ENCODE assay signal across 1 cellular context in the genomic region with DNA sequence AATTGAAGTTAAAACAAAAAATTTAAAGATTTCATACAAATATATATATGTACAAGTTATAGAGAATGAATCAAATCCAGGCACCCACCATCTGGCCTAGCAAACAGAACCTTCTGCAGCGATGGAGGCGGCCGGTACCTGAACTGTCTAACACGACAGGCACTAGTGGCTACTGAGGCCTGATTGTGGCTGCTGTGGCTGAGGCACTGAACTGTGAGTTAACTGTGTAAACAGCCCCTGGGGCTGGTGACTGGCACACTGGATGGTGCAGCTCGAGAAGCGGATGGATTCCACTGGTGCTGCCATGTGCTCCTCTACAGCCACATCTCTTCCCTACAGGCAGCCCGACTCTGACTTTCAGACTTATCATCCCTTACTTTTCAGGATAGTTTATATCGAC.
TF ChIP-seq lines count a peak whose summit lies in the region.

No MANE protein-coding gene starts in this region.

TF ChIP-seq in HCT116, 20 proteins besides CTCF, POLR2A, EP300 and RAD21 (continued from another document):
- TF ChIP-seq, protein P1, sequence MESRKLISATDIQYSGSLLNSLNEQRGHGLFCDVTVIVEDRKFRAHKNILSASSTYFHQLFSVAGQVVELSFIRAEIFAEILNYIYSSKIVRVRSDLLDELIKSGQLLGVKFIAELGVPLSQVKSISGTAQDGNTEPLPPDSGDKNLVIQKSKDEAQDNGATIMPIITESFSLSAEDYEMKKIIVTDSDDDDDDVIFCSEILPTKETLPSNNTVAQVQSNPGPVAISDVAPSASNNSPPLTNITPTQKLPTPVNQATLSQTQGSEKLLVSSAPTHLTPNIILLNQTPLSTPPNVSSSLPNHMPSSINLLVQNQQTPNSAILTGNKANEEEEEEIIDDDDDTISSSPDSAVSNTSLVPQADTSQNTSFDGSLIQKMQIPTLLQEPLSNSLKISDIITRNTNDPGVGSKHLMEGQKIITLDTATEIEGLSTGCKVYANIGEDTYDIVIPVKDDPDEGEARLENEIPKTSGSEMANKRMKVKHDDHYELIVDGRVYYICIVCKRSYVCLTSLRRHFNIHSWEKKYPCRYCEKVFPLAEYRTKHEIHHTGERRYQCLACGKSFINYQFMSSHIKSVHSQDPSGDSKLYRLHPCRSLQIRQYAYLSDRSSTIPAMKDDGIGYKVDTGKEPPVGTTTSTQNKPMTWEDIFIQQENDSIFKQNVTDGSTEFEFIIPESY (IDR thresholded peaks at IDR 0.05; ENCODE audit: extremely low read depth, insufficient replicate concordance, low read length), result no peak
- TF ChIP-seq SIN3A (IDR thresholded peaks at IDR 0.05; ENCODE audit: low read depth) (no peak), JUND (IDR thresholded peaks at IDR 0.05) (no peak), TCF7L2 (IDR thresholded peaks at IDR 0.05; ENCODE audit: borderline replicate concordance, extremely low read depth, insufficient read depth, insufficient read length) (no peak)
- TF ChIP-seq, protein P2, sequence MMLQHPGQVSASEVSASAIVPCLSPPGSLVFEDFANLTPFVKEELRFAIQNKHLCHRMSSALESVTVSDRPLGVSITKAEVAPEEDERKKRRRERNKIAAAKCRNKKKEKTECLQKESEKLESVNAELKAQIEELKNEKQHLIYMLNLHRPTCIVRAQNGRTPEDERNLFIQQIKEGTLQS (IDR thresholded peaks at IDR 0.05), result no peak
- TF ChIP-seq, protein P3, sequence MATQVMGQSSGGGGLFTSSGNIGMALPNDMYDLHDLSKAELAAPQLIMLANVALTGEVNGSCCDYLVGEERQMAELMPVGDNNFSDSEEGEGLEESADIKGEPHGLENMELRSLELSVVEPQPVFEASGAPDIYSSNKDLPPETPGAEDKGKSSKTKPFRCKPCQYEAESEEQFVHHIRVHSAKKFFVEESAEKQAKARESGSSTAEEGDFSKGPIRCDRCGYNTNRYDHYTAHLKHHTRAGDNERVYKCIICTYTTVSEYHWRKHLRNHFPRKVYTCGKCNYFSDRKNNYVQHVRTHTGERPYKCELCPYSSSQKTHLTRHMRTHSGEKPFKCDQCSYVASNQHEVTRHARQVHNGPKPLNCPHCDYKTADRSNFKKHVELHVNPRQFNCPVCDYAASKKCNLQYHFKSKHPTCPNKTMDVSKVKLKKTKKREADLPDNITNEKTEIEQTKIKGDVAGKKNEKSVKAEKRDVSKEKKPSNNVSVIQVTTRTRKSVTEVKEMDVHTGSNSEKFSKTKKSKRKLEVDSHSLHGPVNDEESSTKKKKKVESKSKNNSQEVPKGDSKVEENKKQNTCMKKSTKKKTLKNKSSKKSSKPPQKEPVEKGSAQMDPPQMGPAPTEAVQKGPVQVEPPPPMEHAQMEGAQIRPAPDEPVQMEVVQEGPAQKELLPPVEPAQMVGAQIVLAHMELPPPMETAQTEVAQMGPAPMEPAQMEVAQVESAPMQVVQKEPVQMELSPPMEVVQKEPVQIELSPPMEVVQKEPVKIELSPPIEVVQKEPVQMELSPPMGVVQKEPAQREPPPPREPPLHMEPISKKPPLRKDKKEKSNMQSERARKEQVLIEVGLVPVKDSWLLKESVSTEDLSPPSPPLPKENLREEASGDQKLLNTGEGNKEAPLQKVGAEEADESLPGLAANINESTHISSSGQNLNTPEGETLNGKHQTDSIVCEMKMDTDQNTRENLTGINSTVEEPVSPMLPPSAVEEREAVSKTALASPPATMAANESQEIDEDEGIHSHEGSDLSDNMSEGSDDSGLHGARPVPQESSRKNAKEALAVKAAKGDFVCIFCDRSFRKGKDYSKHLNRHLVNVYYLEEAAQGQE (IDR thresholded peaks at IDR 0.05; ENCODE audit: low read depth), result no peak
